9 cellular contexts compared by ENCODE assay signal in the genomic region with DNA sequence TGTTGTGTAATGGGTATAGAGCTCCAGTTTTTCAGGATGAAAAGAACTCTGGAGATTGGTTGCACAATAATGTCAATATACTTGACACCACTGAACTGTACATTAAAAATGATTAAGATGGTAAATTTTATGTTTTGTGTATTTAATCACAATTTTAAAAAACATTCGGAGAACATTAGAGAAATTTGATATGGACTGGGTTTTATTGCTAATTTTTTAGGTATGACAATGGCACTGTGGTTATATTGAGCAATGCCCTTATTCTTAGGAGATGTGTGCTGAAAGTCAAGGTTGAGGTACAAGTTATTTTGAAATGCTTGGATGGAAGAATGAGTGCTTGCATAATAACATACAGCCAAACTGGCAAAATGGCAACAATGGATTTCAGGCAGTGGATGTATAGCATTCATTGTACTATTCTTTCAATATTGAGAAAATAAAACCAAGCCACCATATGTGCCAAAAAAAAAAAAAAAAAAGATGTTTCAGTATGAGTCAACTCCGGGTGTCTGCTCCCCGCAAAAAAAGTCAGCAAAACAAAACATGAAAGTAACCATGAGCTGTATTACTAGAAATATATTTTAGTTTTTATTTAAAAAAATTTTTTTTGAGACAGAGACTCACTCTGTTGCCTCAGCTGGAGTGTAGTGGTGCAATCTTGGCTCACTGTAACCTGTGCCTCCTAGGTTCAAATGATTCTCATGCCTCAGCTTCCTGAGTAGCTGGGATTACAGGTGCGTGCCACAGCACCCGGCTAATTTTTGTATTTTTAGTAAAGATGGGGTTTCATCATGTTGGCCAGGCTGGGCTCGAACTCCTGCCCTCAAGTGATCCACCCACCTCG. TPM values are rescaled to one million over a fixed set of nuclear protein-coding genes. Genes with fewer than 3 reads are reported as not detected.
DNase-seq lines count a peak whose midpoint lies in the region; ATAC-seq and TF ChIP-seq lines count a peak whose summit lies in the region.
"Had no signal": no experiment of that assay in that cellular context is flagged by ENCODE, and none has a peak within 500 bp of the region (broad histone marks: within the 10 kb centered on the region; RNA-seq: fewer than 3 reads in every experiment).

No MANE protein-coding gene starts in this region.

- peak overlapping the region; percentile 61 for H3K4me3 Mint-ChIP-seq in activated T-helper 1 cell treated with anti-CD3 and anti-CD28 coated beads, Interleukin-12 subunit alpha, Interleukin-12 subunit beta, Interleukin-2, Interleukin-4 antibody, amounts not matched to agents 30 ng/mL and 10 ng/mL and 1 ng/mL, durations not matched to agents 14 hours and 24 hours and 36 hours
- H3K4me3 Mint-ChIP-seq: dendritic cell treated with granulocyte-macrophage colony-stimulating factor and Interleukin-4, amounts not matched to agents 40 ng/mL and 50 ng/mL, for 4 days had no signal

- TF ChIP-seq EP300 in esophagus muscularis mucosa (IDR thresholded peaks at IDR 0.05), result no peak

- H3K27ac ChIP-seq in esophagus muscularis mucosa (replicated peaks in 1 of 4), result no peak overlapping the region

- H3K9me3 ChIP-seq in esophagus muscularis mucosa, result no peaks in the 10 kb centered on the region

- H3K4me3 ChIP-seq in esophagus muscularis mucosa, result no peak overlapping the region

- TF ChIP-seq CTCF in esophagus muscularis mucosa (IDR thresholded peaks at IDR 0.05), result no peak

- DNase-seq in NOMO-1 treated with DMSO at 0.1 percent for 48 hours (lab: John Stamatoyannopoulos, UW; ENCODE audit: unreplicated experiment), result peak; percentile 34
- DNase-seq in NOMO-1 treated with dmso at 0.1 percent for 144 hours (lab: John Stamatoyannopoulos, UW; ENCODE audit: unreplicated experiment), result no peak
- peak; percentile 44 for DNase-seq in activated T-helper 1 cell treated with anti-CD3 and anti-CD28 coated beads, Interleukin-12 subunit alpha, Interleukin-12 subunit beta, Interleukin-2, Interleukin-4 antibody, amounts not matched to agents 30 ng/mL and 10 ng/mL and 1 ng/mL, durations not matched to agents 14 hours and 24 hours and 36 hours (ENCODE audit: low spot score)
- peak; percentile 7 to 12 for DNase-seq in stimulated activated CD4-positive, alpha-beta T cell treated with anti-CD3 and anti-CD28 coated beads, Interleukin-2, amount 100 ng/mL, for 48 hours
- no peak for DNase-seq in esophagus muscularis mucosa (ENCODE audit: extremely low spot score)
- no peak for DNase-seq in GM19240 (ENCODE audit: insufficient read length, low spot score)
- no peak for DNase-seq in DMS 273 treated with DMSO at 0.1 percent for 48 hours (lab: John Stamatoyannopoulos, UW)

- TF ChIP-seq POLR2A in esophagus muscularis mucosa (IDR thresholded peaks at IDR 0.05; ENCODE audit: low read depth), result no peak

- peaks cover 10% of the 10 kb centered on the region for H3K27me3 Mint-ChIP-seq in activated T-helper 1 cell treated with anti-CD3 and anti-CD28 coated beads, Interleukin-12 subunit alpha, Interleukin-12 subunit beta, Interleukin-2, Interleukin-4 antibody, amounts not matched to agents 30 ng/mL and 10 ng/mL and 1 ng/mL, durations not matched to agents 14 hours and 24 hours and 36 hours (ENCODE audit: insufficient read depth)

- no peaks in the 10 kb centered on the region for H3K36me3 Mint-ChIP-seq in activated T-helper 1 cell treated with anti-CD3 and anti-CD28 coated beads, Interleukin-12 subunit alpha, Interleukin-12 subunit beta, Interleukin-2, Interleukin-4 antibody, amounts not matched to agents 30 ng/mL and 10 ng/mL and 1 ng/mL, durations not matched to agents 14 hours and 24 hours and 36 hours (ENCODE audit: low read depth)

- no peaks in the 10 kb centered on the region for H3K36me3 ChIP-seq in esophagus muscularis mucosa

- ATAC-seq in HG03460 (IDR thresholded peaks at IDR 0.05; ENCODE audit: unreplicated experiment), result peak; percentile 47

- H3K9me3 Mint-ChIP-seq in activated T-helper 1 cell treated with anti-CD3 and anti-CD28 coated beads, Interleukin-12 subunit alpha, Interleukin-12 subunit beta, Interleukin-2, Interleukin-4 antibody, amounts not matched to agents 30 ng/mL and 10 ng/mL and 1 ng/mL, durations not matched to agents 14 hours and 24 hours and 36 hours, result no peaks in the 10 kb centered on the region
- H3K9me3 Mint-ChIP-seq: dendritic cell treated with granulocyte-macrophage colony-stimulating factor and Interleukin-4, amounts not matched to agents 40 ng/mL and 50 ng/mL, for 4 days had no signal

- intact Hi-C loops in activated T-helper 1 cell treated with anti-CD3 and anti-CD28 coated beads, Interleukin-12 subunit alpha, Interleukin-12 subunit beta, Interleukin-2, Interleukin-4 antibody, amounts not matched to agents 30 ng/mL and 10 ng/mL and 1 ng/mL, durations not matched to agents 14 hours and 24 hours and 36 hours (cut with micrococcal nuclease), result loop anchor here (1.0 kb wide), 3 partner anchors 27 to 98 kb away; no protein-coding TSS in a partner anchor
- intact Hi-C loops in esophagus muscularis mucosa (cut with DNase I), result no loop called here

- peaks cover 0 to 4% (median 1%) of the 10 kb centered on the region in 4 donors for H3K4me1 ChIP-seq in esophagus muscularis mucosa

- peak overlapping the region; percentile 87 for H3K27ac Mint-ChIP-seq in activated T-helper 1 cell treated with anti-CD3 and anti-CD28 coated beads, Interleukin-12 subunit alpha, Interleukin-12 subunit beta, Interleukin-2, Interleukin-4 antibody, amounts not matched to agents 30 ng/mL and 10 ng/mL and 1 ng/mL, durations not matched to agents 14 hours and 24 hours and 36 hours
- H3K27ac Mint-ChIP-seq: dendritic cell treated with granulocyte-macrophage colony-stimulating factor and Interleukin-4, amounts not matched to agents 40 ng/mL and 50 ng/mL, for 4 days had no signal

- no peaks in the 10 kb centered on the region for H3K27me3 ChIP-seq in esophagus muscularis mucosa

- H3K4me1 Mint-ChIP-seq in activated T-helper 1 cell treated with anti-CD3 and anti-CD28 coated beads, Interleukin-12 subunit alpha, Interleukin-12 subunit beta, Interleukin-2, Interleukin-4 antibody, amounts not matched to agents 30 ng/mL and 10 ng/mL and 1 ng/mL, durations not matched to agents 14 hours and 24 hours and 36 hours (ENCODE audit: low read depth), result peaks cover 74% of the 10 kb centered on the region

- WGBS in esophagus muscularis mucosa, result 88% methylated on average over 7 of the region's 7 CpGs

RNA-seq across cellular contexts. Expression of a gene that starts 19.8 kb away (rescaled TPM):
- total RNA-seq in activated T-helper 1 cell treated with anti-CD3 and anti-CD28 coated beads, Interleukin-12 subunit alpha, Interleukin-12 subunit beta, Interleukin-2, Interleukin-4 antibody, amounts not matched to agents 30 ng/mL and 10 ng/mL and 1 ng/mL, durations not matched to agents 14 hours and 24 hours and 36 hours, result not detected in 2 replicates
- total RNA-seq in esophagus muscularis mucosa, result not detected

RNA-seq across cellular contexts. Expression of a gene that starts 33.9 kb away (rescaled TPM):
- 32.5 and 32.8 TPM in 2 replicates for total RNA-seq in activated T-helper 1 cell treated with anti-CD3 and anti-CD28 coated beads, Interleukin-12 subunit alpha, Interleukin-12 subunit beta, Interleukin-2, Interleukin-4 antibody, amounts not matched to agents 30 ng/mL and 10 ng/mL and 1 ng/mL, durations not matched to agents 14 hours and 24 hours and 36 hours
- total RNA-seq in esophagus muscularis mucosa, result 10 to 100 TPM; 36.3 to 86.4 (median 63.4) TPM

Comparison
In these comparisons a context has a peak if more than half of its experiments do, and no peak if none do; other contexts are left out.
1. DNase-seq: peak in NOMO-1 treated with DMSO at 0.1 percent for 48 hours (single experiment), activated T-helper 1 cell treated with anti-CD3 and anti-CD28 coated beads, Interleukin-12 subunit alpha, Interleukin-12 subunit beta, Interleukin-2, Interleukin-4 antibody, amounts not matched to agents 30 ng/mL and 10 ng/mL and 1 ng/mL, durations not matched to agents 14 hours and 24 hours and 36 hours (single experiment) and stimulated activated CD4-positive, alpha-beta T cell treated with anti-CD3 and anti-CD28 coated beads, Interleukin-2, amount 100 ng/mL, for 48 hours (2 of 2); none in NOMO-1 treated with dmso at 0.1 percent for 144 hours (single experiment), esophagus muscularis mucosa (single experiment), GM19240 (single experiment) and DMS 273 treated with DMSO at 0.1 percent for 48 hours (single experiment).